In genomic region chr3:142501004-142501926, GRCh38 we compare ENCODE assay signal across 10 cellular contexts. TPM values are rescaled to one million over a fixed set of nuclear protein-coding genes. Genes with fewer than 3 reads are reported as not detected.
DNase-seq lines count a peak whose midpoint lies in the region; ATAC-seq and TF ChIP-seq lines count a peak whose summit lies in the region.
"Had no signal": no experiment of that assay in that cellular context is flagged by ENCODE, and none has a peak within 500 bp of the region (broad histone marks: within the 10 kb centered on the region; RNA-seq: fewer than 3 reads in every experiment).

No MANE protein-coding gene starts in this region.

- 86 to 88% methylated on average over 4 to 5 of the region's 5 CpGs for WGBS in transverse colon (ENCODE audit: low coverage in 1 of 2), 2 donors

- no peak overlapping the region for H3K4me3 Mint-ChIP-seq in natural killer cell

- H3K9me2 ChIP-seq in PC-3 (replicated peaks; ENCODE audit: low read length): no peaks in the 10 kb centered on the region

- no peak for TF ChIP-seq POLR2A in transverse colon (IDR thresholded peaks at IDR 0.05)

- BruUV-seq in PC-3 (replicated peaks; lab: Mats Ljungman, UMichigan): no TSS peak

- peak overlapping the region; percentile 79 for H3K27ac ChIP-seq in PC-3 (ENCODE audit: low read length)
- peak overlapping the region; percentile 74 for H3K27ac ChIP-seq in osteoblast (ENCODE audit: low read depth, low read length)
- no peak overlapping the region for H3K27ac ChIP-seq in transverse colon

- H3K4me3 ChIP-seq in PC-3 (ENCODE audit: low read length) (no peak overlapping the region), osteoblast (ENCODE audit: insufficient read depth, low read length) (no peak overlapping the region), transverse colon (no peak overlapping the region)

- H3K9me3 Mint-ChIP-seq in natural killer cell: no peaks in the 10 kb centered on the region

- no peaks in the 10 kb centered on the region for H3K27me3 Mint-ChIP-seq in natural killer cell (ENCODE audit: low read depth in 2 of 2)

- H2AFZ ChIP-seq in PC-3 (ENCODE audit: low read length) (no peak overlapping the region), osteoblast (ENCODE audit: low read length) (no peak overlapping the region)

- CTCF ChIA-PET in PC-3 (lab: Charles Lee): interaction anchor here (0.5 to 1.0 kb wide), 2 partner anchors 19 to 127 kb away, joined by 4 read pairs; no protein-coding TSS in a partner anchor

- H3K36me3 ChIP-seq in PC-3 (ENCODE audit: low read depth, low read length) (no peaks in the 10 kb centered on the region; the same call in 1 of the 2 replicates), osteoblast (ENCODE audit: insufficient read depth, low read length) (peaks cover 15% of the 10 kb centered on the region), transverse colon (peaks cover 0 to 32% (median 7%) of the 10 kb centered on the region in 4 donors)

- in situ Hi-C loops in transverse colon (cut with MboI; ENCODE audit: low pct_ligation_motif_present in 1 of 4, low pct_unique_long_range_greater_than_20kb in 1 of 4, low sequenced_read_pairs in 3 of 4): no loop called here

- DNase-seq in GM03348 (ENCODE audit: low spot score) (peak; percentile 56), PC-3 (peak; percentile 88), dedifferentiated amniotic fluid mesenchymal stem cell (ENCODE audit: extremely low spot score) (peak; percentile 70), osteoblast (ENCODE audit: insufficient read length, low spot score, missing footprints) (peak; percentile 66), transverse colon (no peak), natural killer cell (no peak)
- no peak for DNase-seq in activated effector memory CD4-positive, alpha-beta T cell treated with anti-CD3 and anti-CD28 coated beads, Interleukin-2, amount 50 U/mL, for 16 hours
- DNase-seq: posterior cingulate gyrus, SHP77 treated with DMSO at 0.1 percent for 48 hours had no signal

- H3K27me3 ChIP-seq in PC-3 (ENCODE audit: low read length) (no peaks in the 10 kb centered on the region), osteoblast (ENCODE audit: insufficient read depth, low read length) (no peaks in the 10 kb centered on the region), transverse colon (no peaks in the 10 kb centered on the region)

- H3F3A ChIP-seq in PC-3 (ENCODE audit: low read length, unreplicated experiment): no peaks in the 10 kb centered on the region

- intact Hi-C loops in PC-3 (cut with micrococcal nuclease) (loop anchor here (2.0 kb wide), 1 partner anchor 54 kb away; no protein-coding TSS in a partner anchor), transverse colon (cut with DNase I; ENCODE audit: low total_unique reads) (no loop called here), natural killer cell (cut with micrococcal nuclease) (no loop called here)

- H3K4me2 ChIP-seq in PC-3 (ENCODE audit: low read length) (peak overlapping the region; percentile 66), osteoblast (ENCODE audit: insufficient read depth, low read length) (peak overlapping the region; percentile 53)

- H3K9me3 ChIP-seq in PC-3 (ENCODE audit: low read length) (no peaks in the 10 kb centered on the region), osteoblast (ENCODE audit: low read depth, low read length) (no peaks in the 10 kb centered on the region), transverse colon (no peaks in the 10 kb centered on the region)

- POLR2A ChIA-PET in PC-3 (lab: Charles Lee; ENCODE audit: unreplicated experiment): no interaction called here

- TF ChIP-seq EP300 in transverse colon (IDR thresholded peaks at IDR 0.05; ENCODE audit: low read depth): no peak

- peaks cover 10% of the 10 kb centered on the region for H3K36me3 Mint-ChIP-seq in natural killer cell

- ATAC-seq in PC-3: peak; percentile 94
- ATAC-seq in GM18511 (IDR thresholded peaks at IDR 0.05; ENCODE audit: unreplicated experiment): no peak
- no peak for ATAC-seq in natural killer cell

- no peak overlapping the region for H3K27ac Mint-ChIP-seq in natural killer cell

- H3K4me1 Mint-ChIP-seq in natural killer cell: no peaks in the 10 kb centered on the region

- H3K79me2 ChIP-seq in PC-3 (ENCODE audit: low read length): no peaks in the 10 kb centered on the region
- no peaks in the 10 kb centered on the region for H3K79me2 ChIP-seq in osteoblast (ENCODE audit: insufficient read depth, low read length)

- peaks cover 21% of the 10 kb centered on the region for H3K4me1 ChIP-seq in PC-3 (ENCODE audit: insufficient read depth, low read length)
- peaks cover 19% of the 10 kb centered on the region for H3K4me1 ChIP-seq in osteoblast (ENCODE audit: insufficient read depth, low read length)
- H3K4me1 ChIP-seq in transverse colon: no peaks in the 10 kb centered on the region

- H4K20me1 ChIP-seq in PC-3 (ENCODE audit: low read length) (no peaks in the 10 kb centered on the region), osteoblast (ENCODE audit: insufficient read depth, low read length) (no peaks in the 10 kb centered on the region)

- TF ChIP-seq CTCF in PC-3 (conservative IDR thresholded peaks at IDR 0.05; ENCODE audit: low read depth, low read length) (no peak), osteoblast (IDR thresholded peaks at IDR 0.05; ENCODE audit: extremely low read depth, low read depth, low read length) (no peak), transverse colon (IDR thresholded peaks at IDR 0.05) (no peak), natural killer cell (IDR thresholded peaks at IDR 0.05) (no peak)

- H3K9ac ChIP-seq in PC-3 (ENCODE audit: low read length): peak overlapping the region; percentile 6; the same call in 1 of the 2 replicates

RNA-seq across cellular contexts. Expression of gene XRN1, which starts 53.4 kb away (rescaled TPM):
- total RNA-seq in PC-3 (2014; rRNA removed) (16.5 and 23.0 TPM in 2 replicates), osteoblast (55.4 and 57.5 TPM in 2 replicates), transverse colon (10 to 100 TPM; 13.5 to 93.0 (median 52.1) TPM), natural killer cell (100 to 1,000 TPM; 116 to 141 (median 128) TPM)

Comparison
In these comparisons a context has a peak if more than half of its experiments do, and no peak if none do; other contexts are left out.
1. DNase-seq: peak in GM03348 (single experiment), PC-3 (single experiment), dedifferentiated amniotic fluid mesenchymal stem cell (single experiment) and osteoblast (single experiment); none in transverse colon (single experiment), activated effector memory CD4-positive, alpha-beta T cell treated with anti-CD3 and anti-CD28 coated beads, Interleukin-2, amount 50 U/mL, for 16 hours (single experiment) and natural killer cell (single experiment).
2. H3K27ac ChIP-seq: peak in PC-3 (single experiment) and osteoblast (single experiment); none in transverse colon (0 of 4).